23 cellular contexts compared by ENCODE assay signal in the genomic region with DNA sequence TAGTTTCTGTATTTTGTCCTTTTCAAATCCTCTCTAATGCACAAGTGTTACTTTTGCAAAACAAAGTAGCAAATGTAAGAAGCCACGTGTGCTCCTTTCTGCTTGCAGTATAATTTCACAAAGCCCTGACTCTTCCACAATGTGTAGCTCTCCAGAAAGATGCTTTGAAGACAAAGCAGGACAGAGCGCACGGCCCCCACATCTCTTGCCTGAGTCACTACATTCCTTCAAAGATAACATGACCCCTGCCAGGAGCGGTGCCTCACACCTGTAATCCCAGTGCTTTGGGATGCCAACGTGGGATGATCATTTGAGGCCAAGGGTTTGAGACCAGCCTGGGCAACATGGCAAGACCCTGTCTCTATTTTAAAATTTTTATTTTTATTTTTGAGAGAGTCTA.
"Had no signal": no experiment of that assay in that cellular context is flagged by ENCODE, and none has a peak within 500 bp of the region (broad histone marks: within the 10 kb centered on the region; RNA-seq: fewer than 3 reads in every experiment).

No MANE protein-coding gene starts in this region.

- H3K4me3 ChIP-seq: cardiac muscle cell had no signal

- H3K27ac Mint-ChIP-seq: activated B cell treated with CpG ODN at 0.5 μM for 24 hours; activated CD4-positive, alpha-beta T cell treated with anti-CD3 and anti-CD28 coated beads, Interleukin-2, amount 10 ng/mL, durations not matched to agents 24 days and 14 days; activated CD8-positive, alpha-beta memory T cell treated with anti-CD3 and anti-CD28 coated beads, Interleukin-2, amount 10 ng/mL, durations not matched to agents 7 days and 5 days; activated naive CD4-positive, alpha-beta T cell treated with anti-CD3 and anti-CD28 coated beads for 36 hours; activated naive CD8-positive, alpha-beta T cell; activated T-helper 17 cell treated with anti-CD3 and anti-CD28 coated beads, Interleukin-2, amount 50 U/mL, for 72 hours; T-helper 17 cell had no signal

- H3K36me3 ChIP-seq: brain microvascular endothelial cell, cardiac muscle cell had no signal

- H3K36me3 Mint-ChIP-seq: activated CD8-positive, alpha-beta memory T cell treated with anti-CD3 and anti-CD28 coated beads, Interleukin-2, amount 10 ng/mL, durations not matched to agents 7 days and 5 days had no signal

- ATAC-seq: activated CD8-positive, alpha-beta memory T cell treated with anti-CD3 and anti-CD28 coated beads, Interleukin-2, amount 10 ng/mL, durations not matched to agents 7 days and 5 days; activated T-helper 17 cell treated with anti-CD3 and anti-CD28 coated beads, Interleukin-2, amount 50 U/mL, for 72 hours; T-helper 17 cell had no signal

- H3K4me3 Mint-ChIP-seq: activated B cell treated with CpG ODN at 0.5 μM for 24 hours; activated CD4-positive, alpha-beta T cell treated with anti-CD3 and anti-CD28 coated beads, Interleukin-2, amount 10 ng/mL, durations not matched to agents 24 days and 14 days; activated CD8-positive, alpha-beta memory T cell treated with anti-CD3 and anti-CD28 coated beads, Interleukin-2, amount 10 ng/mL, durations not matched to agents 7 days and 5 days; activated naive CD4-positive, alpha-beta T cell treated with anti-CD3 and anti-CD28 coated beads for 36 hours; activated naive CD8-positive, alpha-beta T cell; activated T-helper 17 cell treated with anti-CD3 and anti-CD28 coated beads, Interleukin-2, amount 50 U/mL, for 72 hours; T-helper 17 cell had no signal

- H3K9me3 Mint-ChIP-seq: activated CD4-positive, alpha-beta T cell treated with anti-CD3 and anti-CD28 coated beads, Interleukin-2, amount 10 ng/mL, durations not matched to agents 24 days and 14 days; activated T-helper 17 cell treated with anti-CD3 and anti-CD28 coated beads, Interleukin-2, amount 50 U/mL, for 72 hours had no signal

- H3K27ac ChIP-seq: brain microvascular endothelial cell, cardiac muscle cell had no signal

- DNase-seq: activated B cell treated with CpG ODN at 0.5 μM for 24 hours; activated CD4-positive, alpha-beta T cell treated with anti-CD3 and anti-CD28 coated beads for 1 hour; activated CD4-positive, alpha-beta T cell treated with anti-CD3 and anti-CD28 coated beads, Interleukin-2, amount 10 ng/mL, durations not matched to agents 24 days and 14 days; activated CD4-positive, alpha-beta T cell treated with anti-CD3 and anti-CD28 coated beads, Interleukin-2, amount 50 U/mL, for 48 hours; activated CD8-positive, alpha-beta memory T cell treated with anti-CD3 and anti-CD28 coated beads, Interleukin-2, amount 10 ng/mL, durations not matched to agents 7 days and 5 days; activated gamma-delta T cell; activated naive CD4-positive, alpha-beta T cell treated with anti-CD3 and anti-CD28 coated beads for 36 hours; activated T-cell treated with anti-CD3 and anti-CD28 coated beads for 4 hours; activated T-cell treated with anti-CD3 and anti-CD28 coated beads, Interleukin-2, amount 50 U/mL, for 48 hours; brain microvascular endothelial cell; Kasumi-1; KBM-7; NCI-H1048; NCI-H146; NCI-H187 treated with DMSO at 0.1 percent for 48 hours; NCI-H510A treated with DMSO at 0.1 percent for 48 hours; NCI-H69; SIG-M5; T-helper 17 cell; T-helper 9 cell had no signal

- H3K4me1 Mint-ChIP-seq: activated B cell treated with CpG ODN at 0.5 μM for 24 hours had no signal
